Comparison of ENCODE assay signal across 9 cellular contexts in genomic region chr2:205699554-205700289, GRCh38. TPM values are rescaled to one million over a fixed set of nuclear protein-coding genes. Genes with fewer than 3 reads are reported as not detected.
DNase-seq lines count a peak whose midpoint lies in the region; ATAC-seq and TF ChIP-seq lines count a peak whose summit lies in the region.
"Had no signal": no experiment of that assay in that cellular context is flagged by ENCODE, and none has a peak within 500 bp of the region (broad histone marks: within the 10 kb centered on the region; RNA-seq: fewer than 3 reads in every experiment).

No MANE protein-coding gene starts in this region.

- WGBS in heart left ventricle, 4 donors, result 72 to 77% (median 75%) methylated on average over 4 of the region's 4 CpGs
- WGBS in right lobe of liver (ENCODE audit: insufficient coverage, low coverage, low lambda C conversion rate, missing lambda C conversion rate), result 48% methylated on average over 3 of the region's 4 CpGs

- peaks cover 1% of the 10 kb centered on the region for H3K27me3 Mint-ChIP-seq in activated T-helper 1 cell treated with anti-CD3 and anti-CD28 coated beads, Interleukin-12 subunit alpha, Interleukin-12 subunit beta, Interleukin-2, Interleukin-4 antibody, amounts not matched to agents 30 ng/mL and 10 ng/mL and 1 ng/mL, durations not matched to agents 14 hours and 24 hours and 36 hours (ENCODE audit: insufficient read depth)

- peaks cover 42% of the 10 kb centered on the region for H3K4me1 Mint-ChIP-seq in activated T-helper 1 cell treated with anti-CD3 and anti-CD28 coated beads, Interleukin-12 subunit alpha, Interleukin-12 subunit beta, Interleukin-2, Interleukin-4 antibody, amounts not matched to agents 30 ng/mL and 10 ng/mL and 1 ng/mL, durations not matched to agents 14 hours and 24 hours and 36 hours (ENCODE audit: low read depth)

- H3K27me3 ChIP-seq in left ventricle myocardium inferior (ENCODE audit: low read depth) (no peaks in the 10 kb centered on the region), heart left ventricle (no peaks in the 10 kb centered on the region), right lobe of liver (no peaks in the 10 kb centered on the region), vagina (no peaks in the 10 kb centered on the region)

- ATAC-seq in heart left ventricle (no peak), right lobe of liver (peak in 3 of 4 donors; percentile 6 to 36 (median 14))

- DNase-seq in left ventricle myocardium inferior (no peak), heart left ventricle (no peak), right lobe of liver (no peak), vagina (ENCODE audit: extremely low spot score in 2 of 2) (no peak), NCI-H2196 treated with DMSO at 0.1 percent for 48 hours (lab: John Stamatoyannopoulos, UW; ENCODE audit: unreplicated experiment) (no peak)
- DNase-seq in activated T-helper 1 cell treated with anti-CD3 and anti-CD28 coated beads, Interleukin-12 subunit alpha, Interleukin-12 subunit beta, Interleukin-2, Interleukin-4 antibody, amounts not matched to agents 30 ng/mL and 10 ng/mL and 1 ng/mL, durations not matched to agents 14 hours and 24 hours and 36 hours (ENCODE audit: low spot score), result no peak
- DNase-seq in stimulated activated CD4-positive, alpha-beta T cell treated with anti-CD3 and anti-CD28 coated beads, Interleukin-4, amount 100 ng/mL, for 4 hours, result no peak
- DNase-seq in stimulated activated CD4-positive, alpha-beta T cell treated with anti-CD3 and anti-CD28 coated beads, Interleukin-15, amount 100 ng/mL, for 24 hours, result no peak
- DNase-seq: SHP77 had no signal

- H3K9me3 ChIP-seq in left ventricle myocardium inferior (replicated peaks) (no peaks in the 10 kb centered on the region), heart left ventricle (no peaks in the 10 kb centered on the region), right lobe of liver (no peaks in the 10 kb centered on the region), vagina (no peaks in the 10 kb centered on the region)

- TF ChIP-seq CTCF in left ventricle myocardium inferior (IDR thresholded peaks at IDR 0.05; ENCODE audit: borderline replicate concordance) (no peak), heart left ventricle (IDR thresholded peaks at IDR 0.05) (no peak), right lobe of liver (IDR thresholded peaks at IDR 0.05) (no peak), vagina (IDR thresholded peaks at IDR 0.05) (no peak)

- H3K36me3 ChIP-seq in left ventricle myocardium inferior (no peaks in the 10 kb centered on the region), heart left ventricle (peaks cover 0 to 4% (median 0%) of the 10 kb centered on the region in 9 donors), right lobe of liver (no peaks in the 10 kb centered on the region), vagina (no peaks in the 10 kb centered on the region)

- no peaks in the 10 kb centered on the region for H3K9me3 Mint-ChIP-seq in activated T-helper 1 cell treated with anti-CD3 and anti-CD28 coated beads, Interleukin-12 subunit alpha, Interleukin-12 subunit beta, Interleukin-2, Interleukin-4 antibody, amounts not matched to agents 30 ng/mL and 10 ng/mL and 1 ng/mL, durations not matched to agents 14 hours and 24 hours and 36 hours

- H3K4me1 ChIP-seq in left ventricle myocardium inferior (peaks cover 39% of the 10 kb centered on the region), heart left ventricle (peaks cover 0 to 81% (median 27%) of the 10 kb centered on the region in 12 donors), right lobe of liver (no peaks in the 10 kb centered on the region), vagina (peaks cover 61% of the 10 kb centered on the region)

- no peak overlapping the region for H3K4me3 ChIP-seq in left ventricle myocardium inferior
- H3K4me3 ChIP-seq in heart left ventricle, result no peak overlapping the region
- H3K4me3 ChIP-seq in right lobe of liver, result no peak overlapping the region
- H3K4me3 ChIP-seq in vagina, result no peak overlapping the region

- TF ChIP-seq POLR2A in heart left ventricle (IDR thresholded peaks at IDR 0.05), result no peak
- TF ChIP-seq POLR2A in right lobe of liver (IDR thresholded peaks at IDR 0.05), result no peak
- TF ChIP-seq POLR2A in vagina (IDR thresholded peaks at IDR 0.05), result no peak

- peak overlapping the region; percentile 92 for H3K27ac Mint-ChIP-seq in activated T-helper 1 cell treated with anti-CD3 and anti-CD28 coated beads, Interleukin-12 subunit alpha, Interleukin-12 subunit beta, Interleukin-2, Interleukin-4 antibody, amounts not matched to agents 30 ng/mL and 10 ng/mL and 1 ng/mL, durations not matched to agents 14 hours and 24 hours and 36 hours

- H3K27ac ChIP-seq in left ventricle myocardium inferior (replicated peaks) (peak overlapping the region; percentile 55), heart left ventricle (peak overlapping the region in 6 of 12 donors; percentile 21 to 93 (median 46)), right lobe of liver (peak overlapping the region in 1 of 3 donors; percentile 54), vagina (peak overlapping the region; percentile 70)

- H3K4me3 Mint-ChIP-seq in activated T-helper 1 cell treated with anti-CD3 and anti-CD28 coated beads, Interleukin-12 subunit alpha, Interleukin-12 subunit beta, Interleukin-2, Interleukin-4 antibody, amounts not matched to agents 30 ng/mL and 10 ng/mL and 1 ng/mL, durations not matched to agents 14 hours and 24 hours and 36 hours, result peak overlapping the region; percentile 35

- intact Hi-C loops in left ventricle myocardium inferior (cut with micrococcal nuclease) (no loop called here), heart left ventricle (cut with DNase I) (no loop called here), right lobe of liver (cut with DNase I) (no loop called here), vagina (cut with DNase I) (no loop called here)
- intact Hi-C loops in activated T-helper 1 cell treated with anti-CD3 and anti-CD28 coated beads, Interleukin-12 subunit alpha, Interleukin-12 subunit beta, Interleukin-2, Interleukin-4 antibody, amounts not matched to agents 30 ng/mL and 10 ng/mL and 1 ng/mL, durations not matched to agents 14 hours and 24 hours and 36 hours (cut with micrococcal nuclease), result loop anchor here (1.0 to 10.0 kb wide), 3 partner anchors 15 to 1685 kb away; partner anchors contain the start of gene NRP2

- H3K36me3 Mint-ChIP-seq in activated T-helper 1 cell treated with anti-CD3 and anti-CD28 coated beads, Interleukin-12 subunit alpha, Interleukin-12 subunit beta, Interleukin-2, Interleukin-4 antibody, amounts not matched to agents 30 ng/mL and 10 ng/mL and 1 ng/mL, durations not matched to agents 14 hours and 24 hours and 36 hours (ENCODE audit: low read depth), result peaks cover 19% of the 10 kb centered on the region

RNA-seq across cellular contexts. Expression of gene NRP2, which starts 17.4 kb away (rescaled TPM):
- total RNA-seq in left ventricle myocardium inferior (7.6 TPM), heart left ventricle (10 to 100 TPM in 4 of 9 donors, 1 to 10 TPM in 5; 3.1 to 57.5 (median 6.9) TPM), right lobe of liver (10 to 100 TPM in 3 of 6 experiments, 1 to 10 TPM in 3; 5.5 to 23.7 (median 8.6) TPM), vagina (65.6 TPM)
- 1 to 10 TPM; 2.0 to 3.6 TPM for polyA plus RNA-seq in heart left ventricle
- 56.9 and 64.0 TPM in 2 replicates for total RNA-seq in activated T-helper 1 cell treated with anti-CD3 and anti-CD28 coated beads, Interleukin-12 subunit alpha, Interleukin-12 subunit beta, Interleukin-2, Interleukin-4 antibody, amounts not matched to agents 30 ng/mL and 10 ng/mL and 1 ng/mL, durations not matched to agents 14 hours and 24 hours and 36 hours

Comparison
In these comparisons a context has a peak if more than half of its experiments do, and no peak if none do; other contexts are left out.
1. ATAC-seq: peak in right lobe of liver (3 of 4); none in heart left ventricle (0 of 4).